1 cellular context compared by ENCODE assay signal in the genomic region with DNA sequence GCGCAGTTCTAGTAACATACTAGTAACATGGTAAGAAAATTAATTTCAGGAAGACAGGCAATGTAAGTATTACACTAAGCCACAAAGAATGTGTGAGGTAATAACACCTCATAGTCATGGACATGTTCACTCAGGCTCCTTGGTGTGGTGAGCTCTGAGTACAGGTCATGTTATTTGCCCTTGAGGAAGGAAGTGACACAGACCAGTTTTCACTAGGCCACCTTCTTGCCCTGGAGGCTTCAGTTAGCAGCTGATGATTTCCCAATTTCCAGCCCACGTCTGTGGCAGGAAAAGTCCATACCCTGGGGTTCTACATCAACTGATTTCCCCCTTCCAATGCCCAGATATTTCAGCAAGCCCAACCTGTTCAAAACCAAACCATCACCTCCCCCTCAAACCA.
TF ChIP-seq lines count a peak whose summit lies in the region.

No MANE protein-coding gene starts in this region.

TF ChIP-seq in HepG2, 621 proteins besides CTCF, POLR2A, EP300 and RAD21 (continued from another document):
- TF ChIP-seq TCF12 (IDR thresholded peaks at IDR 0.05) (no peak), TCF12 (CRISPR knock-in tag; IDR thresholded peaks at IDR 0.05) (no peak), JARID2 (CRISPR knock-in tag; IDR thresholded peaks at IDR 0.05; ENCODE audit: insufficient replicate concordance) (no peak), CHCHD3 (CRISPR knock-in tag; IDR thresholded peaks at IDR 0.05) (no peak), ISX (CRISPR knock-in tag; conservative IDR thresholded peaks at IDR 0.05) (no peak), NR2F6 (IDR thresholded peaks at IDR 0.05) (no peak), NR2F6 (CRISPR knock-in tag; IDR thresholded peaks at IDR 0.05) (0 out of 2 replicates have a peak, but pooled peaks have one; percentile 17), ZNF205 (CRISPR knock-in tag; IDR thresholded peaks at IDR 0.05) (no peak), FOSL2 (CRISPR knock-in tag; IDR thresholded peaks at IDR 0.05) (peak; percentile 49; the same call in 1 of the 2 replicates), CCAR2 (optimal IDR thresholded peaks at IDR 0.05; ENCODE audit: low read depth, low read length) (no peak), GABPA (IDR thresholded peaks at IDR 0.05; ENCODE audit: low read depth, low read length) (no peak), GABPA (CRISPR knock-in tag; IDR thresholded peaks at IDR 0.05; ENCODE audit: low read depth) (no peak), ZNF569 (CRISPR knock-in tag; IDR thresholded peaks at IDR 0.05; ENCODE audit: borderline replicate concordance) (no peak), ZNF670 (CRISPR knock-in tag; IDR thresholded peaks at IDR 0.05; ENCODE audit: borderline replicate concordance) (no peak), ZFP1 (CRISPR knock-in tag; IDR thresholded peaks at IDR 0.05) (no peak), HMG20A (CRISPR knock-in tag; IDR thresholded peaks at IDR 0.05; ENCODE audit: borderline replicate concordance) (peak; percentile 30; the same call in 1 of the 2 replicates), ZNF484 (CRISPR knock-in tag; IDR thresholded peaks at IDR 0.05; ENCODE audit: borderline replicate concordance, low read depth) (no peak), NCOA5 (CRISPR knock-in tag; IDR thresholded peaks at IDR 0.05) (no peak), DMAP1 (CRISPR knock-in tag; IDR thresholded peaks at IDR 0.05) (no peak), CEBPG (CRISPR knock-in tag; IDR thresholded peaks at IDR 0.05) (peak; percentile 33; the same call in 1 of the 2 replicates), KDM2A (CRISPR knock-in tag; IDR thresholded peaks at IDR 0.05; ENCODE audit: borderline replicate concordance, low read depth) (no peak), ETV5 (CRISPR knock-in tag; IDR thresholded peaks at IDR 0.05; ENCODE audit: borderline replicate concordance) (peak; percentile 45; the same call in 1 of the 2 replicates), ZC3H4 (CRISPR knock-in tag; IDR thresholded peaks at IDR 0.05; ENCODE audit: borderline replicate concordance) (no peak), ARNT (IDR thresholded peaks at IDR 0.05) (no peak), ZNF563 (CRISPR knock-in tag; IDR thresholded peaks at IDR 0.05) (no peak), ZNF30 (CRISPR knock-in tag; IDR thresholded peaks at IDR 0.05) (no peak), HHEX (CRISPR knock-in tag; IDR thresholded peaks at IDR 0.05) (no peak)
- TF ChIP-seq, protein P1, sequence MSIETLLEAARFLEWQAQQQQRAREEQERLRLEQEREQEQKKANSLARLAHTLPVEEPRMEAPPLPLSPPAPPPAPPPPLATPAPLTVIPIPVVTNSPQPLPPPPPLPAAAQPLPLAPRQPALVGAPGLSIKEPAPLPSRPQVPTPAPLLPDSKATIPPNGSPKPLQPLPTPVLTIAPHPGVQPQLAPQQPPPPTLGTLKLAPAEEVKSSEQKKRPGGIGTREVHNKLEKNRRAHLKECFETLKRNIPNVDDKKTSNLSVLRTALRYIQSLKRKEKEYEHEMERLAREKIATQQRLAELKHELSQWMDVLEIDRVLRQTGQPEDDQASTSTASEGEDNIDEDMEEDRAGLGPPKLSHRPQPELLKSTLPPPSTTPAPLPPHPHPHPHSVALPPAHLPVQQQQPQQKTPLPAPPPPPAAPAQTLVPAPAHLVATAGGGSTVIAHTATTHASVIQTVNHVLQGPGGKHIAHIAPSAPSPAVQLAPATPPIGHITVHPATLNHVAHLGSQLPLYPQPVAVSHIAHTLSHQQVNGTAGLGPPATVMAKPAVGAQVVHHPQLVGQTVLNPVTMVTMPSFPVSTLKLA (IDR thresholded peaks at IDR 0.05), result no peak
- TF ChIP-seq, protein P2, sequence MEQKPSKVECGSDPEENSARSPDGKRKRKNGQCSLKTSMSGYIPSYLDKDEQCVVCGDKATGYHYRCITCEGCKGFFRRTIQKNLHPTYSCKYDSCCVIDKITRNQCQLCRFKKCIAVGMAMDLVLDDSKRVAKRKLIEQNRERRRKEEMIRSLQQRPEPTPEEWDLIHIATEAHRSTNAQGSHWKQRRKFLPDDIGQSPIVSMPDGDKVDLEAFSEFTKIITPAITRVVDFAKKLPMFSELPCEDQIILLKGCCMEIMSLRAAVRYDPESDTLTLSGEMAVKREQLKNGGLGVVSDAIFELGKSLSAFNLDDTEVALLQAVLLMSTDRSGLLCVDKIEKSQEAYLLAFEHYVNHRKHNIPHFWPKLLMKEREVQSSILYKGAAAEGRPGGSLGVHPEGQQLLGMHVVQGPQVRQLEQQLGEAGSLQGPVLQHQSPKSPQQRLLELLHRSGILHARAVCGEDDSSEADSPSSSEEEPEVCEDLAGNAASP (CRISPR knock-in tag; IDR thresholded peaks at IDR 0.05; ENCODE audit: borderline replicate concordance), result no peak
- TF ChIP-seq, protein P3, sequence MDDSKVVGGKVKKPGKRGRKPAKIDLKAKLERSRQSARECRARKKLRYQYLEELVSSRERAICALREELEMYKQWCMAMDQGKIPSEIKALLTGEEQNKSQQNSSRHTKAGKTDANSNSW (CRISPR knock-in tag; IDR thresholded peaks at IDR 0.05; ENCODE audit: borderline replicate concordance), result no peak
- TF ChIP-seq, protein P4, sequence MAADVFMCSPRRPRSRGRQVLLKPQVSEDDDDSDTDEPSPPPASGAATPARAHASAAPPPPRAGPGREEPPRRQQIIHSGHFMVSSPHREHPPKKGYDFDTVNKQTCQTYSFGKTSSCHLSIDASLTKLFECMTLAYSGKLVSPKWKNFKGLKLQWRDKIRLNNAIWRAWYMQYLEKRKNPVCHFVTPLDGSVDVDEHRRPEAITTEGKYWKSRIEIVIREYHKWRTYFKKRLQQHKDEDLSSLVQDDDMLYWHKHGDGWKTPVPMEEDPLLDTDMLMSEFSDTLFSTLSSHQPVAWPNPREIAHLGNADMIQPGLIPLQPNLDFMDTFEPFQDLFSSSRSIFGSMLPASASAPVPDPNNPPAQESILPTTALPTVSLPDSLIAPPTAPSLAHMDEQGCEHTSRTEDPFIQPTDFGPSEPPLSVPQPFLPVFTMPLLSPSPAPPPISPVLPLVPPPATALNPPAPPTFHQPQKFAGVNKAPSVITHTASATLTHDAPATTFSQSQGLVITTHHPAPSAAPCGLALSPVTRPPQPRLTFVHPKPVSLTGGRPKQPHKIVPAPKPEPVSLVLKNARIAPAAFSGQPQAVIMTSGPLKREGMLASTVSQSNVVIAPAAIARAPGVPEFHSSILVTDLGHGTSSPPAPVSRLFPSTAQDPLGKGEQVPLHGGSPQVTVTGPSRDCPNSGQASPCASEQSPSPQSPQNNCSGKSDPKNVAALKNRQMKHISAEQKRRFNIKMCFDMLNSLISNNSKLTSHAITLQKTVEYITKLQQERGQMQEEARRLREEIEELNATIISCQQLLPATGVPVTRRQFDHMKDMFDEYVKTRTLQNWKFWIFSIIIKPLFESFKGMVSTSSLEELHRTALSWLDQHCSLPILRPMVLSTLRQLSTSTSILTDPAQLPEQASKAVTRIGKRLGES (CRISPR knock-in tag; IDR thresholded peaks at IDR 0.05; ENCODE audit: borderline replicate concordance), result no peak
- TF ChIP-seq, protein P5, sequence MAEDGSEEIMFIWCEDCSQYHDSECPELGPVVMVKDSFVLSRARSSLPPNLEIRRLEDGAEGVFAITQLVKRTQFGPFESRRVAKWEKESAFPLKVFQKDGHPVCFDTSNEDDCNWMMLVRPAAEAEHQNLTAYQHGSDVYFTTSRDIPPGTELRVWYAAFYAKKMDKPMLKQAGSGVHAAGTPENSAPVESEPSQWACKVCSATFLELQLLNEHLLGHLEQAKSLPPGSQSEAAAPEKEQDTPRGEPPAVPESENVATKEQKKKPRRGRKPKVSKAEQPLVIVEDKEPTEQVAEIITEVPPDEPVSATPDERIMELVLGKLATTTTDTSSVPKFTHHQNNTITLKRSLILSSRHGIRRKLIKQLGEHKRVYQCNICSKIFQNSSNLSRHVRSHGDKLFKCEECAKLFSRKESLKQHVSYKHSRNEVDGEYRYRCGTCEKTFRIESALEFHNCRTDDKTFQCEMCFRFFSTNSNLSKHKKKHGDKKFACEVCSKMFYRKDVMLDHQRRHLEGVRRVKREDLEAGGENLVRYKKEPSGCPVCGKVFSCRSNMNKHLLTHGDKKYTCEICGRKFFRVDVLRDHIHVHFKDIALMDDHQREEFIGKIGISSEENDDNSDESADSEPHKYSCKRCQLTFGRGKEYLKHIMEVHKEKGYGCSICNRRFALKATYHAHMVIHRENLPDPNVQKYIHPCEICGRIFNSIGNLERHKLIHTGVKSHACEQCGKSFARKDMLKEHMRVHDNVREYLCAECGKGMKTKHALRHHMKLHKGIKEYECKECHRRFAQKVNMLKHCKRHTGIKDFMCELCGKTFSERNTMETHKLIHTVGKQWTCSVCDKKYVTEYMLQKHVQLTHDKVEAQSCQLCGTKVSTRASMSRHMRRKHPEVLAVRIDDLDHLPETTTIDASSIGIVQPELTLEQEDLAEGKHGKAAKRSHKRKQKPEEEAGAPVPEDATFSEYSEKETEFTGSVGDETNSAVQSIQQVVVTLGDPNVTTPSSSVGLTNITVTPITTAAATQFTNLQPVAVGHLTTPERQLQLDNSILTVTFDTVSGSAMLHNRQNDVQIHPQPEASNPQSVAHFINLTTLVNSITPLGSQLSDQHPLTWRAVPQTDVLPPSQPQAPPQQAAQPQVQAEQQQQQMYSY (CRISPR knock-in tag; IDR thresholded peaks at IDR 0.05), result no peak
- TF ChIP-seq, protein P6, sequence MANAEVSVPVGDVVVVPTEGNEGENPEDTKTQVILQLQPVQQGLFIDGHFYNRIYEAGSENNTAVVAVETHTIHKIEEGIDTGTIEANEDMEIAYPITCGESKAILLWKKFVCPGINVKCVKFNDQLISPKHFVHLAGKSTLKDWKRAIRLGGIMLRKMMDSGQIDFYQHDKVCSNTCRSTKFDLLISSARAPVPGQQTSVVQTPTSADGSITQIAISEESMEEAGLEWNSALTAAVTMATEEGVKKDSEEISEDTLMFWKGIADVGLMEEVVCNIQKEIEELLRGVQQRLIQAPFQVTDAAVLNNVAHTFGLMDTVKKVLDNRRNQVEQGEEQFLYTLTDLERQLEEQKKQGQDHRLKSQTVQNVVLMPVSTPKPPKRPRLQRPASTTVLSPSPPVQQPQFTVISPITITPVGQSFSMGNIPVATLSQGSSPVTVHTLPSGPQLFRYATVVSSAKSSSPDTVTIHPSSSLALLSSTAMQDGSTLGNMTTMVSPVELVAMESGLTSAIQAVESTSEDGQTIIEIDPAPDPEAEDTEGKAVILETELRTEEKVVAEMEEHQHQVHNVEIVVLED (CRISPR knock-in tag; IDR thresholded peaks at IDR 0.05; ENCODE audit: borderline replicate concordance), result no peak
- TF ChIP-seq, protein P7, sequence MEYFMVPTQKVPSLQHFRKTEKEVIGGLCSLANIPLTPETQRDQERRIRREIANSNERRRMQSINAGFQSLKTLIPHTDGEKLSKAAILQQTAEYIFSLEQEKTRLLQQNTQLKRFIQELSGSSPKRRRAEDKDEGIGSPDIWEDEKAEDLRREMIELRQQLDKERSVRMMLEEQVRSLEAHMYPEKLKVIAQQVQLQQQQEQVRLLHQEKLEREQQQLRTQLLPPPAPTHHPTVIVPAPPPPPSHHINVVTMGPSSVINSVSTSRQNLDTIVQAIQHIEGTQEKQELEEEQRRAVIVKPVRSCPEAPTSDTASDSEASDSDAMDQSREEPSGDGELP (IDR thresholded peaks at IDR 0.05; ENCODE audit: borderline replicate concordance, low read depth), result no peak
